9 cellular contexts compared by ENCODE assay signal in the genomic region with DNA sequence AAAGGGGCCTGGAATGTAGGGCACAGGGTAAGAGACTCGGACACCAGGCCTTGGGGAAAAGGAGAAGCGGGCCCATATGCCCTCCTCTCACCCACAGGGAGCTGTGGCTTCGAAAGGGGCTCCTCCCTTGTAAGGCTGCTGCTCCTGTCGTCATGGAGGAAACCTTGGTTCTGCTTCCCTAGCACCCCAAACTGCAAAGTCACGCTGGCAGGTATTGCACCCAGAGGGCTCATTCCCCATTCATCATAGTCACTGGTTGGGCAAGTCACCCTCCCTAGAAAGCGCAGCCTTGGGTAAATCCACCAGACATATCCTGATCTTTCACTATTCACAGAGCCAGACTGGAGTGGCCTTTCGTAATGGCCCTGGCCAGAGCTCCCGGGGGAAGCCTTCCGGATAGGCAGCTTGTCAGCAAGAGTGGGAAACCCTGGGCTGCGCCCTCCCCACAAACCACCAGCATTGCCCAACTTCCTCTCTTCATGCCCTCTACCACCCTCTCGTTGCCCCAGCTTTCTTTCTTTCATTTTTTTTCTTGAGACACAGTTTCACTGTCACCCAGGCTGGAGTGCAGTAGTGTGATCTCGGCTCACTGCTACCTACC.
DNase-seq lines count a peak whose midpoint lies in the region; ATAC-seq lines count a peak whose summit lies in the region.
"Had no signal": no experiment of that assay in that cellular context is flagged by ENCODE, and none has a peak within 500 bp of the region (broad histone marks: within the 10 kb centered on the region; RNA-seq: fewer than 3 reads in every experiment).

No MANE protein-coding gene starts in this region.

- H3K9me3 Mint-ChIP-seq in activated T-cell treated with anti-CD3 and anti-CD28 coated beads, Interleukin-2, amount 50 U/mL, for 4 hours: no peaks in the 10 kb centered on the region

- H3K18ac ChIP-seq in mesendoderm (ENCODE audit: low read length): no peak overlapping the region

- H3K56ac ChIP-seq in mesendoderm (ENCODE audit: low read length): no peak overlapping the region

- H3K4me3 ChIP-seq in right cardiac atrium (ENCODE audit: low read length) (no peak overlapping the region), mesendoderm (ENCODE audit: low read length) (no peak overlapping the region)
- H3K4me3 ChIP-seq: SJSA1 had no signal

- no peaks in the 10 kb centered on the region for H3K9me3 ChIP-seq in right cardiac atrium (ENCODE audit: control insufficient read depth, low read length)
- H3K9me3 ChIP-seq: SJSA1 had no signal

- no peaks in the 10 kb centered on the region for H3K36me3 ChIP-seq in mesendoderm (ENCODE audit: control insufficient read depth, insufficient read depth, low read length)

- H3K4me1 ChIP-seq in right cardiac atrium (ENCODE audit: control insufficient read depth, insufficient read depth, low read length) (peaks cover 6% of the 10 kb centered on the region), mesendoderm (ENCODE audit: control insufficient read depth, low read depth, low read length) (no peaks in the 10 kb centered on the region)
- H3K4me1 ChIP-seq: SJSA1 had no signal

- peaks cover 7% of the 10 kb centered on the region for H3K79me1 ChIP-seq in mesendoderm (ENCODE audit: low read length)

- H3K4me3 Mint-ChIP-seq in activated T-cell treated with anti-CD3 and anti-CD28 coated beads, Interleukin-2, amount 50 U/mL, for 4 hours: peak overlapping the region; percentile 56

- no peak overlapping the region for H3K4me2 ChIP-seq in mesendoderm (ENCODE audit: low read length)

- no peaks in the 10 kb centered on the region for H3K27me3 Mint-ChIP-seq in activated T-cell treated with anti-CD3 and anti-CD28 coated beads, Interleukin-2, amount 50 U/mL, for 4 hours (ENCODE audit: low read depth)

- H3K79me2 ChIP-seq in mesendoderm (ENCODE audit: control insufficient read depth, insufficient read depth, low read length): peaks cover 2% of the 10 kb centered on the region

- H3K4me1 Mint-ChIP-seq in activated T-cell treated with anti-CD3 and anti-CD28 coated beads, Interleukin-2, amount 50 U/mL, for 4 hours (ENCODE audit: low read depth): peaks cover 28% of the 10 kb centered on the region

- intact Hi-C loops in right cardiac atrium (cut with DNase I): loop anchor here in 1 of 4 donors (10.0 kb wide), 1 partner anchor 63 kb away; no protein-coding TSS in a partner anchor

- no peak overlapping the region for H4K8ac ChIP-seq in mesendoderm (ENCODE audit: low read depth, low read length)

- no peak overlapping the region for H2BK5ac ChIP-seq in mesendoderm (ENCODE audit: low read length)

- no peak overlapping the region for H3K4ac ChIP-seq in mesendoderm (ENCODE audit: low read depth, low read length)

- peak; percentile 16 for DNase-seq in activated CD4-positive, alpha-beta T cell treated with anti-CD3 and anti-CD28 coated beads for 1 hour
- DNase-seq in activated CD4-positive, alpha-beta T cell treated with anti-CD3 and anti-CD28 coated beads, Interleukin-2, amount 50 U/mL, for 4 hours: no peak
- no peak for DNase-seq in activated T-cell treated with anti-CD3 and anti-CD28 coated beads, Interleukin-2, amount 50 U/mL, for 4 hours
- DNase-seq in right cardiac atrium (peak; percentile 75 to 85 (median 80)), mesendoderm (no peak), NCI-H69 (lab: John Stamatoyannopoulos, UW) (no peak)
- peak; percentile 21 to 47 for DNase-seq in stimulated activated CD8-positive, alpha-beta memory T cell treated with anti-CD3 and anti-CD28 coated beads, Interleukin-2, amount 100 ng/mL, for 48 hours (ENCODE audit: low read depth in 2 of 2)

- no peak overlapping the region for H4K5ac ChIP-seq in mesendoderm (ENCODE audit: low read length)

- H3K27me3 ChIP-seq in right cardiac atrium (ENCODE audit: control insufficient read depth, insufficient read depth): no peaks in the 10 kb centered on the region
- H3K27me3 ChIP-seq in mesendoderm (ENCODE audit: insufficient read depth, low read length, poor library complexity): no peaks in the 10 kb centered on the region
- H3K27me3 ChIP-seq: SJSA1 had no signal

- no peak overlapping the region for H3K23ac ChIP-seq in mesendoderm (ENCODE audit: low read length)

- H3K27ac ChIP-seq in right cardiac atrium (ENCODE audit: low read length) (peak overlapping the region; percentile 12), mesendoderm (ENCODE audit: low read depth, low read length) (no peak overlapping the region)
- H3K27ac ChIP-seq: SJSA1 had no signal

- 80% methylated on average over 12 of the region's 12 CpGs for whole genome bisulfite sequencing in right cardiac atrium
- WGBS in mesendoderm (ENCODE audit: extremely low coverage, insufficient coverage, low lambda C conversion rate): no CpG with 5 or more reads among the region's 12 CpGs

- H2AK5ac ChIP-seq in mesendoderm (ENCODE audit: low read length): no peak overlapping the region

- no peak overlapping the region for H3K9ac ChIP-seq in mesendoderm (ENCODE audit: low read length)

- no peak overlapping the region for H2BK15ac ChIP-seq in mesendoderm (replicated peaks; ENCODE audit: low read depth)

- H3K36me3 Mint-ChIP-seq in activated T-cell treated with anti-CD3 and anti-CD28 coated beads, Interleukin-2, amount 50 U/mL, for 4 hours (ENCODE audit: insufficient read depth): no peaks in the 10 kb centered on the region

- peak; percentile 72 for ATAC-seq in activated T-cell treated with anti-CD3 and anti-CD28 coated beads, Interleukin-2, amount 50 U/mL, for 4 hours
- peak; percentile 78 to 79 for ATAC-seq in right cardiac atrium
- ATAC-seq in HG02763 (IDR thresholded peaks at IDR 0.05; ENCODE audit: unreplicated experiment): no peak

- no peak overlapping the region for H2BK120ac ChIP-seq in mesendoderm (ENCODE audit: low read depth, low read length)

Comparison
In these comparisons a context has a peak if more than half of its experiments do, and no peak if none do; other contexts are left out.
1. DNase-seq: peak in activated CD4-positive, alpha-beta T cell treated with anti-CD3 and anti-CD28 coated beads for 1 hour (single experiment), right cardiac atrium (3 of 3) and stimulated activated CD8-positive, alpha-beta memory T cell treated with anti-CD3 and anti-CD28 coated beads, Interleukin-2, amount 100 ng/mL, for 48 hours (2 of 2); none in activated CD4-positive, alpha-beta T cell treated with anti-CD3 and anti-CD28 coated beads, Interleukin-2, amount 50 U/mL, for 4 hours (0 of 2), activated T-cell treated with anti-CD3 and anti-CD28 coated beads, Interleukin-2, amount 50 U/mL, for 4 hours (single experiment), mesendoderm (single experiment) and NCI-H69 (single experiment).